Comparison of ENCODE assay signal across 39 cellular contexts in the genomic region with DNA sequence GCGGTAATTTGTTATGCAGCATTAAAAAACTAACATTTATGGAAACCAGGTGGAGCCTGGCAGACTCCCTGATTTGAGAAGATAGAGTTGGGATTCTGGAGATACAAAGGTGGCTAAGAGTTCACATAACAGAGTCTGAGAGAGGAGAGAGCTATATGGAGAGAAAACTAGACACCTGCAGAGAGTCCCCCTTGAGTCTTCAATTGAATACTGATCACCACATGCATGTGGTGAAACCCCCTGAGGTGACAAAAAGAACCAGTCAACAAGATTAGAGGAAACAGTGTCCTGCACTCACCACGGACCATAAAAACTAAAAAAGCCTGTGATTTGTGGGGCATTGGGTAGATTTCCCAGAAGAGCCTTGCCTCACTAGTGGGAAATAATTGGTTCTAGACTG. TPM values are rescaled to one million over a fixed set of nuclear protein-coding genes. Genes with fewer than 3 reads are reported as not detected.
"Had no signal": no experiment of that assay in that cellular context is flagged by ENCODE, and none has a peak within 500 bp of the region (broad histone marks: within the 10 kb centered on the region; RNA-seq: fewer than 3 reads in every experiment).

No MANE protein-coding gene starts in this region.

- H3K4me3 Mint-ChIP-seq: activated B cell treated with CpG ODN at 0.5 μM for 24 hours; activated CD4-positive, alpha-beta memory T cell treated with anti-CD3 and anti-CD28 coated beads for 36 hours; activated CD4-positive, alpha-beta T cell treated with anti-CD3 and anti-CD28 coated beads, Interleukin-2, amount 10 ng/mL, durations not matched to agents 24 days and 14 days; activated naive CD4-positive, alpha-beta T cell treated with anti-CD3 and anti-CD28 coated beads for 36 hours; activated T-cell treated with anti-CD3 and anti-CD28 coated beads, Interleukin-2, amount 50 U/mL, for 4 hours; activated T-helper 1 cell treated with anti-CD3 and anti-CD28 coated beads, Interleukin-12 subunit alpha, Interleukin-12 subunit beta, Interleukin-2, Interleukin-4 antibody, amounts not matched to agents 30 ng/mL and 10 ng/mL and 1 ng/mL, durations not matched to agents 14 hours and 24 hours and 36 hours; IgD-negative memory B cell; T-cell; T-helper 17 cell had no signal

- ATAC-seq: activated T-cell treated with anti-CD3 and anti-CD28 coated beads, Interleukin-2, amount 50 U/mL, for 4 hours; body of pancreas; Right ventricle myocardium inferior; SK-N-SH treated with all-trans-retinoic acid at 6 μM for 48 hours; T-cell; T-helper 17 cell had no signal

- H3K4me2 ChIP-seq: PC-9 had no signal

- H3K4me3 ChIP-seq: adrenal gland, body of pancreas, breast epithelium, PC-9 had no signal

- H3K27ac Mint-ChIP-seq: activated B cell treated with CpG ODN at 0.5 μM for 24 hours; activated CD4-positive, alpha-beta memory T cell treated with anti-CD3 and anti-CD28 coated beads for 36 hours; activated CD4-positive, alpha-beta T cell treated with anti-CD3 and anti-CD28 coated beads, Interleukin-2, amount 10 ng/mL, durations not matched to agents 24 days and 14 days; activated naive CD4-positive, alpha-beta T cell treated with anti-CD3 and anti-CD28 coated beads for 36 hours; activated T-helper 1 cell treated with anti-CD3 and anti-CD28 coated beads, Interleukin-12 subunit alpha, Interleukin-12 subunit beta, Interleukin-2, Interleukin-4 antibody, amounts not matched to agents 30 ng/mL and 10 ng/mL and 1 ng/mL, durations not matched to agents 14 hours and 24 hours and 36 hours; IgD-negative memory B cell; T-helper 17 cell had no signal

- H3K27me3 Mint-ChIP-seq: activated B cell treated with CpG ODN at 0.5 μM for 24 hours; activated CD4-positive, alpha-beta memory T cell treated with anti-CD3 and anti-CD28 coated beads for 36 hours; activated CD4-positive, alpha-beta T cell treated with anti-CD3 and anti-CD28 coated beads, Interleukin-2, amount 10 ng/mL, durations not matched to agents 24 days and 14 days; IgD-negative memory B cell; T-cell; T-helper 17 cell had no signal

- DNase-seq: activated B cell treated with CpG ODN at 0.5 μM for 24 hours; activated CD4-positive, alpha-beta memory T cell treated with anti-CD3 and anti-CD28 coated beads for 36 hours; activated CD4-positive, alpha-beta T cell treated with anti-CD3 and anti-CD28 coated beads, Interleukin-2, amount 10 ng/mL, durations not matched to agents 24 days and 14 days; activated CD4-positive, CD25-positive, alpha-beta regulatory T cell treated with anti-CD3 and anti-CD28 coated beads, Interleukin-2, amount 50 U/mL, for 72 hours; activated CD8-positive, alpha-beta memory T cell treated with anti-CD3 and anti-CD28 coated beads, Interleukin-2, amount 50 U/mL, for 4 hours; activated gamma-delta T cell treated with Interleukin-2 at 50 U/mL for 16 hours; activated naive CD4-positive, alpha-beta T cell treated with anti-CD3 and anti-CD28 coated beads for 36 hours; activated T-cell treated with anti-CD3 and anti-CD28 coated beads for 4 hours; activated T-cell treated with anti-CD3 and anti-CD28 coated beads, Interleukin-2, amount 50 U/mL, for 4 hours; adrenal gland; body of pancreas; Karpas-422; KBM-7; NCI-H1048; NCI-H1105 treated with DMSO at 0.1 percent for 48 hours; NCI-H1436; NCI-H1694; NCI-H1930; NCI-H2081 treated with DMSO at 0.1 percent for 48 hours; NCI-H226; NCI-H510A; NCI-H526; NCI-H748 treated with DMSO at 0.1 percent for 48 hours; PC-9; SIG-M5; T-cell; T-helper 17 cell had no signal

- H3K9me3 ChIP-seq: adrenal gland, body of pancreas had no signal

- H2AFZ ChIP-seq: PC-9 had no signal

- H3K4me1 ChIP-seq: adrenal gland, body of pancreas, breast epithelium had no signal

- FAIRE-seq: astrocyte, RCC 7860 had no signal

- H3K36me3 ChIP-seq: adrenal gland, breast epithelium had no signal

- H3K4me1 Mint-ChIP-seq: activated B cell treated with CpG ODN at 0.5 μM for 24 hours, T-helper 17 cell had no signal

- H3K27ac ChIP-seq: adrenal gland, body of pancreas, breast epithelium, PC-9, RWPE1, VCaP had no signal

- H3K27me3 ChIP-seq: adrenal gland, body of pancreas, breast epithelium had no signal

RNA-seq across cellular contexts. Expression of gene GIMAP2, which starts 10.1 kb away (rescaled TPM):
- total RNA-seq: astrocyte, MCF 10A, OCI-LY7 had no signal

RNA-seq across cellular contexts. Expression of gene GIMAP1, which starts 20.8 kb away (rescaled TPM):
- total RNA-seq: astrocyte, MCF 10A, OCI-LY7, PC-9, SK-MEL-5 had no signal

RNA-seq across cellular contexts. Expression of gene GIMAP5, which starts 41.6 kb away (rescaled TPM):
- total RNA-seq: MCF 10A, OCI-LY7, PC-9 had no signal
